ENCODE assay signal across 27 cellular contexts in genomic region chr1:14954930-14955329, GRCh38.
"Had no signal": no experiment of that assay in that cellular context is flagged by ENCODE, and none has a peak within 500 bp of the region (broad histone marks: within the 10 kb centered on the region; RNA-seq: fewer than 3 reads in every experiment).

No MANE protein-coding gene starts in this region.

- H3K27ac ChIP-seq: Peyer's patch, SJSA1 had no signal

- H3K9me3 Mint-ChIP-seq: activated CD4-positive, alpha-beta T cell treated with anti-CD3 and anti-CD28 coated beads, Interleukin-2, amount 10 ng/mL, durations not matched to agents 24 days and 14 days; activated naive CD4-positive, alpha-beta T cell treated with anti-CD3 and anti-CD28 coated beads for 36 hours; activated naive CD4-positive, alpha-beta T cell treated with anti-CD3 and anti-CD28 coated beads, Interleukin-2, amount 50 U/mL, for 72 hours; activated T-cell treated with anti-CD3 and anti-CD28 coated beads, Interleukin-2, amount 50 U/mL, for 4 hours; activated T-helper 1 cell treated with anti-CD3 and anti-CD28 coated beads, Interleukin-12 subunit alpha, Interleukin-12 subunit beta, Interleukin-2, Interleukin-4 antibody, amounts not matched to agents 30 ng/mL and 10 ng/mL and 1 ng/mL, durations not matched to agents 14 hours and 24 hours and 36 hours had no signal

- H3K27me3 ChIP-seq: adrenal gland, body of pancreas, Peyer's patch, SJSA1 had no signal

- H3K9me3 ChIP-seq: adrenal gland, body of pancreas, Peyer's patch, SJSA1 had no signal

- H3K36me3 ChIP-seq: adrenal gland, Peyer's patch, SJSA1 had no signal

- H3K36me3 Mint-ChIP-seq: activated naive CD4-positive, alpha-beta T cell treated with anti-CD3 and anti-CD28 coated beads, Interleukin-2, amount 50 U/mL, for 72 hours had no signal

- H3K4me1 Mint-ChIP-seq: activated CD4-positive, alpha-beta T cell treated with anti-CD3 and anti-CD28 coated beads, Interleukin-2, amount 10 ng/mL, durations not matched to agents 24 days and 14 days had no signal

- H3K27ac Mint-ChIP-seq: activated CD4-positive, alpha-beta T cell treated with anti-CD3 and anti-CD28 coated beads, Interleukin-2, amount 10 ng/mL, durations not matched to agents 24 days and 14 days; activated naive CD4-positive, alpha-beta T cell treated with anti-CD3 and anti-CD28 coated beads for 36 hours; activated naive CD4-positive, alpha-beta T cell treated with anti-CD3 and anti-CD28 coated beads, Interleukin-2, amount 50 U/mL, for 72 hours; activated T-helper 1 cell treated with anti-CD3 and anti-CD28 coated beads, Interleukin-12 subunit alpha, Interleukin-12 subunit beta, Interleukin-2, Interleukin-4 antibody, amounts not matched to agents 30 ng/mL and 10 ng/mL and 1 ng/mL, durations not matched to agents 14 hours and 24 hours and 36 hours had no signal

- H3K4me3 ChIP-seq: adrenal gland, body of pancreas, Peyer's patch, SJSA1 had no signal

- DNase-seq: activated CD4-positive, alpha-beta T cell treated with anti-CD3 and anti-CD28 coated beads, Interleukin-2, amount 10 ng/mL, durations not matched to agents 24 days and 14 days; activated CD4-positive, alpha-beta T cell treated with anti-CD3 and anti-CD28 coated beads, Interleukin-2, amount 50 U/mL, for 4 hours; activated CD8-positive, alpha-beta memory T cell treated with anti-CD3 and anti-CD28 coated beads, Interleukin-2, amount 50 U/mL, for 4 hours; activated gamma-delta T cell treated with Interleukin-2 at 50 U/mL for 16 hours; activated naive CD4-positive, alpha-beta T cell treated with anti-CD3 and anti-CD28 coated beads for 36 hours; activated T-cell treated with anti-CD3 and anti-CD28 coated beads for 4 hours; activated T-cell treated with anti-CD3 and anti-CD28 coated beads, Interleukin-2, amount 50 U/mL, for 4 hours; central memory CD4-positive, alpha-beta T cell; Kasumi-1; KG1; MM.1S; MV-4-11; NCI-H1092; NCI-H1436 treated with DMSO at 0.1 percent for 48 hours; NCI-H2029; NCI-H2107; NCI-H748 treated with DMSO at 0.1 percent for 48 hours; NK-92 treated with Interleukin-12 subunit alpha and Interleukin-12 subunit beta, amount 100 ng/mL, for 24 hours; Peyer's patch; RPMI8226; SHP77 treated with DMSO at 0.1 percent for 48 hours; SW 1271 had no signal

- H3K27me3 Mint-ChIP-seq: activated CD4-positive, alpha-beta T cell treated with anti-CD3 and anti-CD28 coated beads, Interleukin-2, amount 10 ng/mL, durations not matched to agents 24 days and 14 days had no signal

- H3K4me3 Mint-ChIP-seq: activated CD4-positive, alpha-beta T cell treated with anti-CD3 and anti-CD28 coated beads, Interleukin-2, amount 10 ng/mL, durations not matched to agents 24 days and 14 days; activated naive CD4-positive, alpha-beta T cell treated with anti-CD3 and anti-CD28 coated beads for 36 hours; activated T-cell treated with anti-CD3 and anti-CD28 coated beads, Interleukin-2, amount 50 U/mL, for 4 hours; activated T-helper 1 cell treated with anti-CD3 and anti-CD28 coated beads, Interleukin-12 subunit alpha, Interleukin-12 subunit beta, Interleukin-2, Interleukin-4 antibody, amounts not matched to agents 30 ng/mL and 10 ng/mL and 1 ng/mL, durations not matched to agents 14 hours and 24 hours and 36 hours had no signal

- H3K4me1 ChIP-seq: Peyer's patch, SJSA1 had no signal
